ENCODE assay signal across 16 cellular contexts in the genomic region with DNA sequence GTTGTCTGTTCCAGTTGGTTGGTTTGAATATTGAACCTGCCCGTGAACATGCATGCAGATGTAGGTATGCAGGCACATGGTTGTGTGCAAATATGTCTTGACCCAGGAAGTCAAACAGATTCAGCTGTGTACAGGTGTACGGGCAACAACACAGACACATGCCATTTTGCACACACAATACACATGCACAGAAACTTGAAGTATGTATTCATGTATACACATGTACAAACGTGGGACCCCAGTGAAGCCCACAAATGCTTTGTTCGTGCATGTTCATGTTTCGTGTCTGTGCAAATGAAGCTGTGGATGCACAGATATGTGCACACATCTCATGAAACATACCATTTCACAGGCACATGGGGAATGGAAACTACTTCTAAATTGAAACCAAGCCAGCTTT. TPM values are rescaled to one million over a fixed set of nuclear protein-coding genes. Genes with fewer than 3 reads are reported as not detected.
DNase-seq lines count a peak whose midpoint lies in the region; ATAC-seq, FAIRE-seq and TF ChIP-seq lines count a peak whose summit lies in the region.
"Had no signal": no experiment of that assay in that cellular context is flagged by ENCODE, and none has a peak within 500 bp of the region (broad histone marks: within the 10 kb centered on the region; RNA-seq: fewer than 3 reads in every experiment).

No MANE protein-coding gene starts in this region.

- H3K27me3 Mint-ChIP-seq in activated CD8-positive, alpha-beta memory T cell treated with anti-CD3 and anti-CD28 coated beads, Interleukin-2, amount 10 ng/mL, durations not matched to agents 7 days and 5 days, result no peaks in the 10 kb centered on the region
- H3K27me3 Mint-ChIP-seq in osteocyte (ENCODE audit: unreplicated experiment), result peaks cover 6% of the 10 kb centered on the region

- FAIRE-seq in urothelium cell line (lab: Jason Lieb, UNC), result peak; percentile 55
- FAIRE-seq: H1 had no signal

- H3K4me1 Mint-ChIP-seq in activated CD8-positive, alpha-beta memory T cell treated with anti-CD3 and anti-CD28 coated beads, Interleukin-2, amount 10 ng/mL, durations not matched to agents 7 days and 5 days, result peaks cover 1% of the 10 kb centered on the region
- H3K4me1 Mint-ChIP-seq in osteocyte (ENCODE audit: unreplicated experiment), result no peaks in the 10 kb centered on the region
- H3K4me1 Mint-ChIP-seq: CD14-positive monocyte had no signal

- no peak for TF ChIP-seq CTCF in osteocyte (IDR thresholded peaks at IDR 0.05)

- H3K36me3 Mint-ChIP-seq in activated CD8-positive, alpha-beta memory T cell treated with anti-CD3 and anti-CD28 coated beads, Interleukin-2, amount 10 ng/mL, durations not matched to agents 7 days and 5 days, result no peaks in the 10 kb centered on the region
- H3K36me3 Mint-ChIP-seq in osteocyte (ENCODE audit: unreplicated experiment), result no peaks in the 10 kb centered on the region
- H3K36me3 Mint-ChIP-seq: CD14-positive monocyte; CD4-positive, alpha-beta memory T cell had no signal

- no peak overlapping the region for H3K4me3 Mint-ChIP-seq in activated CD8-positive, alpha-beta memory T cell treated with anti-CD3 and anti-CD28 coated beads, Interleukin-2, amount 10 ng/mL, durations not matched to agents 7 days and 5 days
- no peak overlapping the region for H3K4me3 Mint-ChIP-seq in osteocyte (ENCODE audit: unreplicated experiment)
- H3K4me3 Mint-ChIP-seq: CD14-positive monocyte; CD4-positive, alpha-beta memory T cell had no signal

- no peak overlapping the region for H3K27ac Mint-ChIP-seq in activated CD8-positive, alpha-beta memory T cell treated with anti-CD3 and anti-CD28 coated beads, Interleukin-2, amount 10 ng/mL, durations not matched to agents 7 days and 5 days
- H3K27ac Mint-ChIP-seq in osteocyte (ENCODE audit: unreplicated experiment), result no peak overlapping the region
- H3K27ac Mint-ChIP-seq: CD14-positive monocyte had no signal

- CTCF ChIA-PET in activated CD8-positive, alpha-beta memory T cell treated with anti-CD3 and anti-CD28 coated beads, Interleukin-2, amount 10 ng/mL, durations not matched to agents 7 days and 5 days (lab: Charles Lee), result interaction anchor here (1.4 to 8.8 kb wide), 2 partner anchors 16 to 61 kb away, joined by 3 to 59 read pairs; no protein-coding TSS in a partner anchor

- peak; percentile 23 for DNase-seq in activated CD8-positive, alpha-beta memory T cell treated with anti-CD3 and anti-CD28 coated beads, Interleukin-2, amount 10 ng/mL, durations not matched to agents 7 days and 5 days
- DNase-seq in activated CD8-positive, alpha-beta memory T cell treated with anti-CD3 and anti-CD28 coated beads, Interleukin-2, amount 50 U/mL, for 48 hours, result no peak
- peak; percentile 18 for DNase-seq in left kidney (ENCODE audit: low read depth, low spot score)
- peak; percentile 64 for DNase-seq in osteocyte (ENCODE audit: extremely low spot score, unreplicated experiment)
- no peak for DNase-seq in urothelium cell line (ENCODE audit: low spot score)
- no peak for DNase-seq in H4 (ENCODE audit: low spot score)
- DNase-seq: 8988T; CD4-positive, alpha-beta memory T cell; DMS153; DMS79; GDM1 had no signal

- H3K9me3 Mint-ChIP-seq in activated CD8-positive, alpha-beta memory T cell treated with anti-CD3 and anti-CD28 coated beads, Interleukin-2, amount 10 ng/mL, durations not matched to agents 7 days and 5 days (ENCODE audit: low read depth), result no peaks in the 10 kb centered on the region
- H3K9me3 Mint-ChIP-seq in osteocyte (ENCODE audit: unreplicated experiment), result no peaks in the 10 kb centered on the region
- H3K9me3 Mint-ChIP-seq: CD14-positive monocyte; CD4-positive, alpha-beta memory T cell had no signal

- no peak for ATAC-seq in activated CD8-positive, alpha-beta memory T cell treated with anti-CD3 and anti-CD28 coated beads, Interleukin-2, amount 10 ng/mL, durations not matched to agents 7 days and 5 days
- ATAC-seq in GM21786 (IDR thresholded peaks at IDR 0.05; ENCODE audit: unreplicated experiment) (no peak), GM18873 (IDR thresholded peaks at IDR 0.05; ENCODE audit: low FRiP score, unreplicated experiment) (no peak)

RNA-seq across cellular contexts. Expression of a gene that starts 30.7 kb away (rescaled TPM):
- total RNA-seq in activated CD8-positive, alpha-beta memory T cell treated with anti-CD3 and anti-CD28 coated beads, Interleukin-2, amount 10 ng/mL, durations not matched to agents 7 days and 5 days, result 100 to 1,000 TPM in 1 of 2 experiments, 10 to 100 TPM in 1; 97.9 to 105 TPM
- 46.7 and 47.4 TPM in 2 replicates for total RNA-seq in osteocyte
- 77.3 and 101 TPM in 2 replicates for total RNA-seq in H4 (2014; rRNA removed; shearing (Covaris generic))

RNA-seq across cellular contexts. Expression of a gene that starts 48.7 kb away (rescaled TPM):
- 1 to 10 TPM in 1 of 2 experiments, under 1 TPM in 1; 0.94 to 1.2 TPM for total RNA-seq in activated CD8-positive, alpha-beta memory T cell treated with anti-CD3 and anti-CD28 coated beads, Interleukin-2, amount 10 ng/mL, durations not matched to agents 7 days and 5 days
- total RNA-seq in osteocyte, result 7.6 and 9.6 TPM in 2 replicates
- 1.1 TPM in 1 of 2 replicates, not detected in the other for total RNA-seq in H4 (2014; rRNA removed; shearing (Covaris generic))

RNA-seq across cellular contexts. Expression of a gene that starts 54.5 kb away (rescaled TPM):
- under 1 TPM in 1 of 2 experiments, not detected in 1; 0.28 TPM for total RNA-seq in activated CD8-positive, alpha-beta memory T cell treated with anti-CD3 and anti-CD28 coated beads, Interleukin-2, amount 10 ng/mL, durations not matched to agents 7 days and 5 days
- total RNA-seq in osteocyte, result not detected in 2 replicates
- 1.0 and 1.4 TPM in 2 replicates for total RNA-seq in H4 (2014; rRNA removed; shearing (Covaris generic))
- total RNA-seq: CD4-positive, alpha-beta memory T cell; Daoy had no signal

Comparison
In these comparisons a context has a peak if more than half of its experiments do, and no peak if none do; other contexts are left out.
1. DNase-seq: peak in activated CD8-positive, alpha-beta memory T cell treated with anti-CD3 and anti-CD28 coated beads, Interleukin-2, amount 10 ng/mL, durations not matched to agents 7 days and 5 days (single experiment), left kidney (single experiment) and osteocyte (single experiment); none in activated CD8-positive, alpha-beta memory T cell treated with anti-CD3 and anti-CD28 coated beads, Interleukin-2, amount 50 U/mL, for 48 hours (single experiment), urothelium cell line (single experiment) and H4 (single experiment).